1 cellular context compared by ENCODE assay signal in the genomic region with DNA sequence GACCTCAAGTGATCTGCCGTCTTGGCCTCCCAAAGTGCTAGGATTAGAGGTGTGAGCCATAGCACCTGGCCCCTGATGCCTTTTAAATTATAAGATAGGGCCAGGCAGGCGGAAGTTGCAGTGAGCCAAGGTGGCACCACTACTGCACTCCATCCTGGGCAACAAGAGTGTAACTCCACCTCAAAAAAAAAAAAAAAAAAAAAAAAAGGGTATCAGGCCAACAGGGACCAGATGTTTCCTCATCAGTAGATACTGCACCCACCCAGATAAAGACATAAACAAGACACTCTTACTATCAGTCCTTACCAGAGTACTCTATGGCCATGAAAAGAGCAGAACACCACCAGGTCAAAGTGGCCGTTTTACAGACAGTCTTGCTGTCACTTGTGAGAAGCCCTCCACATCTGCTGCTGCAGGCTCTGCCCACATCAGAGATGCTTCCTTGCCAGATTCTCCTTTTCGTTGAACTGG.
TF ChIP-seq lines count a peak whose summit lies in the region.

No MANE protein-coding gene starts in this region.

TF ChIP-seq in K562, 482 proteins besides CTCF, POLR2A, EP300 and RAD21 (continued from another document and continues in another):
- TF ChIP-seq RERE (CRISPR knock-in tag; IDR thresholded peaks at IDR 0.05; ENCODE audit: borderline replicate concordance) (no peak), HEY1 (CRISPR knock-in tag; IDR thresholded peaks at IDR 0.05; ENCODE audit: borderline replicate concordance) (no peak), TFAP4 (CRISPR knock-in tag; IDR thresholded peaks at IDR 0.05; ENCODE audit: borderline replicate concordance) (peak; percentile 72), ZNF316 (IDR thresholded peaks at IDR 0.05) (no peak), BMI1 (IDR thresholded peaks at IDR 0.05; ENCODE audit: low read length) (no peak), ETV1 (tag; conservative IDR thresholded peaks at IDR 0.05; ENCODE audit: low read depth) (peak; percentile 36), SMARCC2 (IDR thresholded peaks at IDR 0.05; ENCODE audit: low read depth) (peak; percentile 95), SRF (CRISPR knock-in tag; IDR thresholded peaks at IDR 0.05) (peak in 1 of 2 experiments; percentile 39; a peak in 1 of 4 replicates), ELF1 (tag; IDR thresholded peaks at IDR 0.05) (no peak), RNF2 (IDR thresholded peaks at IDR 0.05) (peak; percentile 89; the same call in 1 of the 2 replicates), ZNF395 (CRISPR knock-in tag; IDR thresholded peaks at IDR 0.05) (peak; percentile 98), ZNF347 (CRISPR knock-in tag; IDR thresholded peaks at IDR 0.05; ENCODE audit: low read depth) (no peak), EP400 (IDR thresholded peaks at IDR 0.05) (peak; percentile 71), SIN3A (IDR thresholded peaks at IDR 0.05; ENCODE audit: borderline replicate concordance in 2 of 2, control insufficient read depth in 1 of 2, low read depth in 2 of 2, low read length in 2 of 2) (peak; percentile 70 to 76; a peak in 2 of 4 replicates), STAG1 (CRISPR knock-in tag; IDR thresholded peaks at IDR 0.05; ENCODE audit: borderline replicate concordance) (no peak), SAFB2 (IDR thresholded peaks at IDR 0.05; ENCODE audit: borderline replicate concordance, low read depth, low read length, severe bottlenecking) (no peak), ZFPM2 (CRISPR knock-in tag; IDR thresholded peaks at IDR 0.05) (no peak), ZNF133 (CRISPR knock-in tag; IDR thresholded peaks at IDR 0.05) (no peak), SPI1 (IDR thresholded peaks at IDR 0.05; ENCODE audit: borderline replicate concordance, low read depth, low read length) (no peak), MXI1 (IDR thresholded peaks at IDR 0.05; ENCODE audit: low read depth, low read length) (peak; percentile 81), ELF4 (CRISPR knock-in tag; IDR thresholded peaks at IDR 0.05) (peak; percentile 83), ZNF780A (CRISPR knock-in tag; IDR thresholded peaks at IDR 0.05) (no peak), NFE2 (IDR thresholded peaks at IDR 0.05; ENCODE audit: low read depth) (peak; percentile 45; the same call in 1 of the 2 replicates), MAX (CRISPR knock-in tag; IDR thresholded peaks at IDR 0.05) (peak; percentile 45; the same call in 1 of the 2 replicates), IRF2 (CRISPR knock-in tag; IDR thresholded peaks at IDR 0.05) (peak; percentile 29; the same call in 1 of the 2 replicates), ZFP36 (IDR thresholded peaks at IDR 0.05; ENCODE audit: low read depth, low read length, partially characterized antibody) (no peak), DPF2 (IDR thresholded peaks at IDR 0.05) (peak; percentile 99), L3MBTL2 (IDR thresholded peaks at IDR 0.05) (no peak), SLC30A9 (CRISPR knock-in tag; IDR thresholded peaks at IDR 0.05) (no peak), NR1H2 (CRISPR knock-in tag; IDR thresholded peaks at IDR 0.05) (no peak), ARID3B (CRISPR knock-in tag; IDR thresholded peaks at IDR 0.05; ENCODE audit: borderline replicate concordance) (no peak), SIX5 (IDR thresholded peaks at IDR 0.05; ENCODE audit: borderline replicate concordance in 1 of 2, insufficient read depth in 1 of 2, low read depth in 1 of 2, low read length in 2 of 2) (no peak), TFE3 (CRISPR knock-in tag; IDR thresholded peaks at IDR 0.05) (no peak), SNRNP70 (optimal IDR thresholded peaks at IDR 0.05; ENCODE audit: low read depth, low read length) (no peak), ZNF830 (CRISPR knock-in tag; IDR thresholded peaks at IDR 0.05) (no peak), ARID3A (IDR thresholded peaks at IDR 0.05; ENCODE audit: borderline replicate concordance, low read depth, low read length) (0 out of 2 replicates have a peak, but pooled peaks have one; percentile 34), FOXA1 (IDR thresholded peaks at IDR 0.05; ENCODE audit: borderline replicate concordance) (no peak), CREBBP (IDR thresholded peaks at IDR 0.05; ENCODE audit: low read depth, low read length) (no peak), BHLHE40 (IDR thresholded peaks at IDR 0.05; ENCODE audit: low read length) (peak; percentile 33; the same call in 1 of the 2 replicates), KDM2B (CRISPR knock-in tag; IDR thresholded peaks at IDR 0.05) (no peak), PHF8 (IDR thresholded peaks at IDR 0.05; ENCODE audit: borderline replicate concordance, low read length) (no peak), KDM5B (IDR thresholded peaks at IDR 0.05; ENCODE audit: insufficient replicate concordance, low read depth, low read length) (peak; percentile 66)
- TF ChIP-seq, protein P1, sequence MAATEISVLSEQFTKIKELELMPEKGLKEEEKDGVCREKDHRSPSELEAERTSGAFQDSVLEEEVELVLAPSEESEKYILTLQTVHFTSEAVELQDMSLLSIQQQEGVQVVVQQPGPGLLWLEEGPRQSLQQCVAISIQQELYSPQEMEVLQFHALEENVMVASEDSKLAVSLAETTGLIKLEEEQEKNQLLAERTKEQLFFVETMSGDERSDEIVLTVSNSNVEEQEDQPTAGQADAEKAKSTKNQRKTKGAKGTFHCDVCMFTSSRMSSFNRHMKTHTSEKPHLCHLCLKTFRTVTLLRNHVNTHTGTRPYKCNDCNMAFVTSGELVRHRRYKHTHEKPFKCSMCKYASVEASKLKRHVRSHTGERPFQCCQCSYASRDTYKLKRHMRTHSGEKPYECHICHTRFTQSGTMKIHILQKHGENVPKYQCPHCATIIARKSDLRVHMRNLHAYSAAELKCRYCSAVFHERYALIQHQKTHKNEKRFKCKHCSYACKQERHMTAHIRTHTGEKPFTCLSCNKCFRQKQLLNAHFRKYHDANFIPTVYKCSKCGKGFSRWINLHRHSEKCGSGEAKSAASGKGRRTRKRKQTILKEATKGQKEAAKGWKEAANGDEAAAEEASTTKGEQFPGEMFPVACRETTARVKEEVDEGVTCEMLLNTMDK (IDR thresholded peaks at IDR 0.05; ENCODE audit: borderline replicate concordance, insufficient read depth, low read depth, low read length, poor library complexity, severe bottlenecking) = no peak
- TF ChIP-seq, protein P2, sequence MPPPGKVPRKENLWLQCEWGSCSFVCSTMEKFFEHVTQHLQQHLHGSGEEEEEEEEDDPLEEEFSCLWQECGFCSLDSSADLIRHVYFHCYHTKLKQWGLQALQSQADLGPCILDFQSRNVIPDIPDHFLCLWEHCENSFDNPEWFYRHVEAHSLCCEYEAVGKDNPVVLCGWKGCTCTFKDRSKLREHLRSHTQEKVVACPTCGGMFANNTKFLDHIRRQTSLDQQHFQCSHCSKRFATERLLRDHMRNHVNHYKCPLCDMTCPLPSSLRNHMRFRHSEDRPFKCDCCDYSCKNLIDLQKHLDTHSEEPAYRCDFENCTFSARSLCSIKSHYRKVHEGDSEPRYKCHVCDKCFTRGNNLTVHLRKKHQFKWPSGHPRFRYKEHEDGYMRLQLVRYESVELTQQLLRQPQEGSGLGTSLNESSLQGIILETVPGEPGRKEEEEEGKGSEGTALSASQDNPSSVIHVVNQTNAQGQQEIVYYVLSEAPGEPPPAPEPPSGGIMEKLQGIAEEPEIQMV (tag; conservative IDR thresholded peaks at IDR 0.05; ENCODE audit: low read depth) = 0 out of 2 replicates have a peak, but pooled peaks have one; percentile 17
- TF ChIP-seq, protein P3, sequence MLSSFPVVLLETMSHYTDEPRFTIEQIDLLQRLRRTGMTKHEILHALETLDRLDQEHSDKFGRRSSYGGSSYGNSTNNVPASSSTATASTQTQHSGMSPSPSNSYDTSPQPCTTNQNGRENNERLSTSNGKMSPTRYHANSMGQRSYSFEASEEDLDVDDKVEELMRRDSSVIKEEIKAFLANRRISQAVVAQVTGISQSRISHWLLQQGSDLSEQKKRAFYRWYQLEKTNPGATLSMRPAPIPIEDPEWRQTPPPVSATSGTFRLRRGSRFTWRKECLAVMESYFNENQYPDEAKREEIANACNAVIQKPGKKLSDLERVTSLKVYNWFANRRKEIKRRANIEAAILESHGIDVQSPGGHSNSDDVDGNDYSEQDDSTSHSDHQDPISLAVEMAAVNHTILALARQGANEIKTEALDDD (IDR thresholded peaks at IDR 0.05) = peak; percentile 66
